In genomic region chr22:36506637-36507517, GRCh38 we compare ENCODE assay signal across 1 cellular context.
TF ChIP-seq lines count a peak whose summit lies in the region.

FOXRED2 (minus strand) TSS chr22:36507040; CDS start chr22:36506422, 618 bp downstream.

TF ChIP-seq in GM12878, 131 proteins besides CTCF, POLR2A, EP300 and RAD21 (continued from another document and continues in another):
- TF ChIP-seq JUNB (IDR thresholded peaks at IDR 0.05) (no peak), HSF1 (IDR thresholded peaks at IDR 0.05; ENCODE audit: low read depth, low read length) (no peak), POLR2AphosphoS5 (IDR thresholded peaks at IDR 0.05; ENCODE audit: low read length) (peak; percentile 82), CHD4 (IDR thresholded peaks at IDR 0.05) (no peak), MYB (IDR thresholded peaks at IDR 0.05; ENCODE audit: borderline replicate concordance, low read depth, low read length) (no peak), ZNF592 (IDR thresholded peaks at IDR 0.05) (peak; percentile 74; the same call in 1 of the 2 replicates), ZBED1 (IDR thresholded peaks at IDR 0.05; ENCODE audit: borderline replicate concordance) (no peak), SMARCA5 (IDR thresholded peaks at IDR 0.05) (0 out of 2 replicates have a peak, but pooled peaks have one; percentile 24), SMAD5 (IDR thresholded peaks at IDR 0.05; ENCODE audit: low read depth) (0 out of 2 replicates have a peak, but pooled peaks have one; percentile 55), KLF5 (IDR thresholded peaks at IDR 0.05; ENCODE audit: partially characterized antibody) (peak; percentile 64), NR2C1 (IDR thresholded peaks at IDR 0.05) (no peak), BACH1 (IDR thresholded peaks at IDR 0.05; ENCODE audit: borderline replicate concordance) (peak; percentile 83), TCF12 (IDR thresholded peaks at IDR 0.05; ENCODE audit: low read depth, low read length) (0 out of 2 replicates have a peak, but pooled peaks have one; percentile 53), TAF1 (IDR thresholded peaks at IDR 0.05; ENCODE audit: borderline replicate concordance, low read depth, low read length) (peak; percentile 90; the same call in 1 of the 2 replicates), ZNF622 (IDR thresholded peaks at IDR 0.05) (no peak), ZNF207 (IDR thresholded peaks at IDR 0.05; ENCODE audit: borderline replicate concordance) (peak; percentile 67; the same call in 1 of the 2 replicates), NR2C2 (IDR thresholded peaks at IDR 0.05; ENCODE audit: borderline replicate concordance, control insufficient read depth, insufficient read length, low read depth) (no peak), TCF3 (IDR thresholded peaks at IDR 0.05; ENCODE audit: borderline replicate concordance, insufficient read depth, low read depth, low read length) (peak; percentile 94), TCF7 (IDR thresholded peaks at IDR 0.05; ENCODE audit: borderline replicate concordance) (no peak), USF2 (IDR thresholded peaks at IDR 0.05; ENCODE audit: borderline replicate concordance, low read depth, low read length) (peak; percentile 72), ETV6 (conservative IDR thresholded peaks at IDR 0.05 in 1 of 2, IDR thresholded peaks at IDR 0.05 in 1 of 2; ENCODE audit: borderline replicate concordance in 1 of 2, low read depth in 1 of 2) (no peak), RCOR1 (conservative IDR thresholded peaks at IDR 0.05; ENCODE audit: low read depth, low read length) (no peak), BCL11A (IDR thresholded peaks at IDR 0.05; ENCODE audit: low read depth, low read length) (no peak), FOS (IDR thresholded peaks at IDR 0.05; ENCODE audit: borderline replicate concordance, extremely low read depth, insufficient read length) (no peak), RBBP5 (conservative IDR thresholded peaks at IDR 0.05) (no peak), HDAC2 (IDR thresholded peaks at IDR 0.05) (no peak), SMAD1 (IDR thresholded peaks at IDR 0.05; ENCODE audit: low read depth, partially characterized antibody) (no peak), CREB1 (IDR thresholded peaks at IDR 0.05; ENCODE audit: low read depth) (no peak; the same call in 1 of the 2 replicates), SRF (IDR thresholded peaks at IDR 0.05; ENCODE audit: low read depth in 2 of 2, low read length in 2 of 2) (0 out of 4 replicates have a peak, but pooled peaks of 1 of the 2 experiments have one; percentile 9), REST (IDR thresholded peaks at IDR 0.05; ENCODE audit: low read depth, low read length) (no peak), JUND (IDR thresholded peaks at IDR 0.05; ENCODE audit: low read depth, low read length) (no peak), IRF3 (IDR thresholded peaks at IDR 0.05) (peak; percentile 61), PRDM15 (CRISPR knock-in tag; IDR thresholded peaks at IDR 0.05) (no peak), MEF2A (IDR thresholded peaks at IDR 0.05; ENCODE audit: insufficient read depth, low read depth, low read length) (no peak), NKRF (conservative IDR thresholded peaks at IDR 0.05) (peak; percentile 91), CHD2 (IDR thresholded peaks at IDR 0.05; ENCODE audit: borderline replicate concordance, low read depth, low read length) (0 out of 2 replicates have a peak, but pooled peaks have one; percentile 34), BHLHE40 (IDR thresholded peaks at IDR 0.05; ENCODE audit: borderline replicate concordance in 1 of 2, low read depth in 2 of 2, low read length in 1 of 2) (peak; percentile 98 to 100), ZNF687 (IDR thresholded peaks at IDR 0.05) (peak; percentile 99), HDAC6 (IDR thresholded peaks at IDR 0.05; ENCODE audit: unreplicated experiment) (no peak)
